In genomic region chr4:170047774-170048354, GRCh38 we compare ENCODE assay signal across 9 cellular contexts. TPM values are rescaled to one million over a fixed set of nuclear protein-coding genes. Genes with fewer than 3 reads are reported as not detected.
A peak's percentile ranks its signal among the peaks of the same experiment; 100 is the strongest.
DNase-seq lines count a peak whose midpoint lies in the region; ATAC-seq and TF ChIP-seq lines count a peak whose summit lies in the region.
"Had no signal": no experiment of that assay in that cellular context is flagged by ENCODE, and none has a peak within 500 bp of the region (broad histone marks: within the 10 kb centered on the region; RNA-seq: fewer than 3 reads in every experiment).

No MANE protein-coding gene starts in this region.

- ATAC-seq in HG03175 (IDR thresholded peaks at IDR 0.05; ENCODE audit: unreplicated experiment), result peak; percentile 61

- TF ChIP-seq CTCF in retinal pigment epithelial cell (conservative IDR thresholded peaks at IDR 0.05; ENCODE audit: low read depth, low read length), result peak; percentile 73

- no peaks in the 10 kb centered on the region for H3K9me3 Mint-ChIP-seq in activated T-helper 2 cell treated with anti-CD3 and anti-CD28 coated beads, Interferon-gamma antibody, Interleukin-2, Interleukin-4, amounts not matched to agents 10 μg/mL and 5 μg/mL and 100 μg/mL, durations not matched to agents 14 hours and 24 hours and 36 hours
- H3K9me3 Mint-ChIP-seq: activated naive CD8-positive, alpha-beta T cell treated with anti-CD3 and anti-CD28 coated beads, Interleukin-2, amount 10 ng/mL, durations not matched to agents 7 days and 5 days had no signal

- H3K36me3 Mint-ChIP-seq in activated T-helper 2 cell treated with anti-CD3 and anti-CD28 coated beads, Interferon-gamma antibody, Interleukin-2, Interleukin-4, amounts not matched to agents 10 μg/mL and 5 μg/mL and 100 μg/mL, durations not matched to agents 14 hours and 24 hours and 36 hours (ENCODE audit: low read depth), result no peaks in the 10 kb centered on the region
- H3K36me3 Mint-ChIP-seq: activated naive CD8-positive, alpha-beta T cell treated with anti-CD3 and anti-CD28 coated beads, Interleukin-2, amount 10 ng/mL, durations not matched to agents 7 days and 5 days had no signal

- H3K27me3 Mint-ChIP-seq in activated T-helper 2 cell treated with anti-CD3 and anti-CD28 coated beads, Interferon-gamma antibody, Interleukin-2, Interleukin-4, amounts not matched to agents 10 μg/mL and 5 μg/mL and 100 μg/mL, durations not matched to agents 14 hours and 24 hours and 36 hours (ENCODE audit: low read depth), result no peaks in the 10 kb centered on the region

- intact Hi-C loops in activated T-helper 2 cell treated with anti-CD3 and anti-CD28 coated beads, Interferon-gamma antibody, Interleukin-2, Interleukin-4, amounts not matched to agents 10 μg/mL and 5 μg/mL and 100 μg/mL, durations not matched to agents 14 hours and 24 hours and 36 hours (cut with micrococcal nuclease), result loop anchor here (1.0 to 2.0 kb wide), 2 partner anchors 238 to 435 kb away; partner anchors contain the start of gene NEK1

- DNase-seq in DMS153 (lab: John Stamatoyannopoulos, UW) (peak; percentile 44), OCI-M1 (lab: John Stamatoyannopoulos, UW) (peak; percentile 86), glomerular visceral epithelial cell (ENCODE audit: extremely low spot score) (peak; percentile 71), retinal pigment epithelial cell (ENCODE audit: low read depth) (peak; percentile 33), GM19238 (ENCODE audit: insufficient read length, low spot score) (no peak)
- DNase-seq in activated T-helper 9 cell treated with anti-CD3 and anti-CD28 coated beads, Interleukin-2, amount 50 U/mL, for 16 hours (ENCODE audit: low read depth), result peak; percentile 20
- no peak for DNase-seq in activated T-helper 2 cell treated with anti-CD3 and anti-CD28 coated beads, Interferon-gamma antibody, Interleukin-2, Interleukin-4, amounts not matched to agents 10 μg/mL and 5 μg/mL and 100 μg/mL, durations not matched to agents 14 hours and 24 hours and 36 hours (ENCODE audit: low spot score)
- DNase-seq: activated naive CD8-positive, alpha-beta T cell treated with anti-CD3 and anti-CD28 coated beads, Interleukin-2, amount 10 ng/mL, durations not matched to agents 7 days and 5 days had no signal

- no peak overlapping the region for H3K27ac Mint-ChIP-seq in activated T-helper 2 cell treated with anti-CD3 and anti-CD28 coated beads, Interferon-gamma antibody, Interleukin-2, Interleukin-4, amounts not matched to agents 10 μg/mL and 5 μg/mL and 100 μg/mL, durations not matched to agents 14 hours and 24 hours and 36 hours
- H3K27ac Mint-ChIP-seq: activated naive CD8-positive, alpha-beta T cell treated with anti-CD3 and anti-CD28 coated beads, Interleukin-2, amount 10 ng/mL, durations not matched to agents 7 days and 5 days had no signal

- no peaks in the 10 kb centered on the region for H3K4me1 Mint-ChIP-seq in activated T-helper 2 cell treated with anti-CD3 and anti-CD28 coated beads, Interferon-gamma antibody, Interleukin-2, Interleukin-4, amounts not matched to agents 10 μg/mL and 5 μg/mL and 100 μg/mL, durations not matched to agents 14 hours and 24 hours and 36 hours (ENCODE audit: low read depth)
- H3K4me1 Mint-ChIP-seq: activated naive CD8-positive, alpha-beta T cell treated with anti-CD3 and anti-CD28 coated beads, Interleukin-2, amount 10 ng/mL, durations not matched to agents 7 days and 5 days had no signal

- no peak overlapping the region for H3K4me3 ChIP-seq in retinal pigment epithelial cell (ENCODE audit: low read length)

- no peak overlapping the region for H3K4me3 Mint-ChIP-seq in activated T-helper 2 cell treated with anti-CD3 and anti-CD28 coated beads, Interferon-gamma antibody, Interleukin-2, Interleukin-4, amounts not matched to agents 10 μg/mL and 5 μg/mL and 100 μg/mL, durations not matched to agents 14 hours and 24 hours and 36 hours (ENCODE audit: low read depth)
- H3K4me3 Mint-ChIP-seq: activated naive CD8-positive, alpha-beta T cell treated with anti-CD3 and anti-CD28 coated beads, Interleukin-2, amount 10 ng/mL, durations not matched to agents 7 days and 5 days had no signal

RNA-seq across cellular contexts. Expression of gene MFAP3L, which starts 21.7 kb away (rescaled TPM):
- total RNA-seq in activated T-helper 2 cell treated with anti-CD3 and anti-CD28 coated beads, Interferon-gamma antibody, Interleukin-2, Interleukin-4, amounts not matched to agents 10 μg/mL and 5 μg/mL and 100 μg/mL, durations not matched to agents 14 hours and 24 hours and 36 hours, result 0.14 and 0.16 TPM in 2 replicates

RNA-seq across cellular contexts. Expression of gene AADAT, which starts 41.9 kb away (rescaled TPM):
- total RNA-seq in activated T-helper 2 cell treated with anti-CD3 and anti-CD28 coated beads, Interferon-gamma antibody, Interleukin-2, Interleukin-4, amounts not matched to agents 10 μg/mL and 5 μg/mL and 100 μg/mL, durations not matched to agents 14 hours and 24 hours and 36 hours, result not detected in 2 replicates
- total RNA-seq: activated naive CD8-positive, alpha-beta T cell treated with anti-CD3 and anti-CD28 coated beads, Interleukin-2, amount 10 ng/mL, durations not matched to agents 7 days and 5 days had no signal

Comparison
In these comparisons a context has a peak if more than half of its experiments do, and no peak if none do; other contexts are left out.
1. DNase-seq: peak in DMS153 (single experiment), OCI-M1 (single experiment), activated T-helper 9 cell treated with anti-CD3 and anti-CD28 coated beads, Interleukin-2, amount 50 U/mL, for 16 hours (single experiment), glomerular visceral epithelial cell (single experiment) and retinal pigment epithelial cell (single experiment); none in activated T-helper 2 cell treated with anti-CD3 and anti-CD28 coated beads, Interferon-gamma antibody, Interleukin-2, Interleukin-4, amounts not matched to agents 10 μg/mL and 5 μg/mL and 100 μg/mL, durations not matched to agents 14 hours and 24 hours and 36 hours (single experiment) and GM19238 (single experiment).